Comparison of ENCODE assay signal across 1 cellular context in genomic region chr3:49673715-49674490, GRCh38.
A peak's percentile ranks its signal among the peaks of the same experiment; 100 is the strongest.
TF ChIP-seq lines count a peak whose summit lies in the region.

Gene APEH (plus strand): TSS chr3:49674351. CDS start chr3:49674402, 51 bp downstream.

TF ChIP-seq in K562, 482 proteins besides CTCF, POLR2A, EP300 and RAD21 (continued from another document and continues in another):
- TF ChIP-seq PKNOX1 (IDR thresholded peaks at IDR 0.05) (peak; percentile 89), TCF7L2 (IDR thresholded peaks at IDR 0.05; ENCODE audit: low read depth, low read length) (no peak), GABPA (tag; conservative IDR thresholded peaks at IDR 0.05; ENCODE audit: low read depth) (peak; percentile 92), EHMT2 (IDR thresholded peaks at IDR 0.05) (no peak), NCOA2 (IDR thresholded peaks at IDR 0.05; ENCODE audit: partially characterized antibody in 2 of 2) (no peak), DDX20 (tag; IDR thresholded peaks at IDR 0.05; ENCODE audit: low read depth) (no peak), NONO (IDR thresholded peaks at IDR 0.05; ENCODE audit: low read depth in 2 of 2, low read length in 1 of 2) (0 out of 4 replicates have a peak, but pooled peaks of 1 of the 2 experiments have one; percentile 23), SMARCA5 (IDR thresholded peaks at IDR 0.05) (no peak), HMGN3 (IDR thresholded peaks at IDR 0.05; ENCODE audit: borderline replicate concordance, extremely low read depth, insufficient read length, low read depth, low read length) (peak; percentile 25), TRIM24 (IDR thresholded peaks at IDR 0.05) (peak in 1 of 2 experiments; percentile 85; a peak in 2 of 4 replicates), ZNF551 (CRISPR knock-in tag; IDR thresholded peaks at IDR 0.05) (no peak), ZNF23 (CRISPR knock-in tag; IDR thresholded peaks at IDR 0.05) (no peak), STAT5A (IDR thresholded peaks at IDR 0.05; ENCODE audit: borderline replicate concordance, low read length) (no peak), MCM5 (IDR thresholded peaks at IDR 0.05; ENCODE audit: low read depth) (no peak), PHF8 (IDR thresholded peaks at IDR 0.05; ENCODE audit: borderline replicate concordance, low read length) (peak; percentile 78; the same call in 1 of the 2 replicates), ZNF740 (CRISPR knock-in tag; IDR thresholded peaks at IDR 0.05) (peak; percentile 93), ZNF740 (tag; IDR thresholded peaks at IDR 0.05) (peak in 1 of 2 experiments; percentile 79; a peak in 2 of 4 replicates), SPI1 (IDR thresholded peaks at IDR 0.05; ENCODE audit: borderline replicate concordance, low read depth, low read length) (0 out of 2 replicates have a peak, but pooled peaks have one; percentile 0), RCOR1 (IDR thresholded peaks at IDR 0.05; ENCODE audit: borderline replicate concordance in 1 of 2, low read depth in 2 of 2, low read length in 2 of 2) (0 out of 4 replicates have a peak, but pooled peaks of 1 of the 2 experiments have one; percentile 6), ZNF584 (CRISPR knock-in tag; IDR thresholded peaks at IDR 0.05; ENCODE audit: low read depth) (no peak), LEF1 (IDR thresholded peaks at IDR 0.05) (no peak), ERF (CRISPR knock-in tag; IDR thresholded peaks at IDR 0.05) (no peak), SP2 (IDR thresholded peaks at IDR 0.05; ENCODE audit: extremely low read depth, low read depth, low read length, poor library complexity, severe bottlenecking) (peak; percentile 12), ZNF282 (CRISPR knock-in tag; IDR thresholded peaks at IDR 0.05) (no peak), CCNT2 (IDR thresholded peaks at IDR 0.05; ENCODE audit: borderline replicate concordance, extremely low read depth, insufficient read length, low read depth, low read length) (peak; percentile 41), RHOXF2B (CRISPR knock-in tag; conservative IDR thresholded peaks at IDR 0.05) (no peak), HDAC3 (IDR thresholded peaks at IDR 0.05; ENCODE audit: borderline replicate concordance, partially characterized antibody) (no peak), GABPB1 (CRISPR knock-in tag; IDR thresholded peaks at IDR 0.05) (peak; percentile 96), RBM22 (IDR thresholded peaks at IDR 0.05; ENCODE audit: low read depth, low read length, poor library complexity, severe bottlenecking) (no peak), ETV1 (tag; conservative IDR thresholded peaks at IDR 0.05; ENCODE audit: low read depth) (peak; percentile 75), MAZ (CRISPR knock-in tag; conservative IDR thresholded peaks at IDR 0.05 in 1 of 2, IDR thresholded peaks at IDR 0.05 in 1 of 2) (peak in 1 of 2 experiments; percentile 81), SIN3A (IDR thresholded peaks at IDR 0.05; ENCODE audit: borderline replicate concordance in 2 of 2, control insufficient read depth in 1 of 2, low read depth in 2 of 2, low read length in 2 of 2) (peak in 1 of 2 experiments; percentile 46; a peak in 1 of 4 replicates), ZNF79 (CRISPR knock-in tag; IDR thresholded peaks at IDR 0.05; ENCODE audit: low read depth) (no peak), TEAD1 (CRISPR knock-in tag; IDR thresholded peaks at IDR 0.05) (peak in 1 of 2 experiments; percentile 36; a peak in 1 of 4 replicates), SMAD2 (IDR thresholded peaks at IDR 0.05; ENCODE audit: low read depth, low read length) (no peak), HNRNPL (IDR thresholded peaks at IDR 0.05; ENCODE audit: low read depth, low read length) (0 out of 2 replicates have a peak, but pooled peaks have one; percentile 48), CREB1 (IDR thresholded peaks at IDR 0.05) (no peak; the same call in 1 of the 2 replicates), CREB1 (CRISPR knock-in tag; IDR thresholded peaks at IDR 0.05) (peak; percentile 24), NFYB (IDR thresholded peaks at IDR 0.05; ENCODE audit: extremely low read depth, insufficient read length) (no peak), IRF2 (CRISPR knock-in tag; IDR thresholded peaks at IDR 0.05) (no peak), POLR2AphosphoS5 (IDR thresholded peaks at IDR 0.05; ENCODE audit: control insufficient read depth, insufficient read depth, low read depth, low read length) (0 out of 2 replicates have a peak, but pooled peaks have one; percentile 35), ZBED1 (IDR thresholded peaks at IDR 0.05) (no peak), ZNF41 (CRISPR knock-in tag; conservative IDR thresholded peaks at IDR 0.05) (no peak), SMARCA4 (IDR thresholded peaks at IDR 0.05) (no peak)
- TF ChIP-seq, protein P1, sequence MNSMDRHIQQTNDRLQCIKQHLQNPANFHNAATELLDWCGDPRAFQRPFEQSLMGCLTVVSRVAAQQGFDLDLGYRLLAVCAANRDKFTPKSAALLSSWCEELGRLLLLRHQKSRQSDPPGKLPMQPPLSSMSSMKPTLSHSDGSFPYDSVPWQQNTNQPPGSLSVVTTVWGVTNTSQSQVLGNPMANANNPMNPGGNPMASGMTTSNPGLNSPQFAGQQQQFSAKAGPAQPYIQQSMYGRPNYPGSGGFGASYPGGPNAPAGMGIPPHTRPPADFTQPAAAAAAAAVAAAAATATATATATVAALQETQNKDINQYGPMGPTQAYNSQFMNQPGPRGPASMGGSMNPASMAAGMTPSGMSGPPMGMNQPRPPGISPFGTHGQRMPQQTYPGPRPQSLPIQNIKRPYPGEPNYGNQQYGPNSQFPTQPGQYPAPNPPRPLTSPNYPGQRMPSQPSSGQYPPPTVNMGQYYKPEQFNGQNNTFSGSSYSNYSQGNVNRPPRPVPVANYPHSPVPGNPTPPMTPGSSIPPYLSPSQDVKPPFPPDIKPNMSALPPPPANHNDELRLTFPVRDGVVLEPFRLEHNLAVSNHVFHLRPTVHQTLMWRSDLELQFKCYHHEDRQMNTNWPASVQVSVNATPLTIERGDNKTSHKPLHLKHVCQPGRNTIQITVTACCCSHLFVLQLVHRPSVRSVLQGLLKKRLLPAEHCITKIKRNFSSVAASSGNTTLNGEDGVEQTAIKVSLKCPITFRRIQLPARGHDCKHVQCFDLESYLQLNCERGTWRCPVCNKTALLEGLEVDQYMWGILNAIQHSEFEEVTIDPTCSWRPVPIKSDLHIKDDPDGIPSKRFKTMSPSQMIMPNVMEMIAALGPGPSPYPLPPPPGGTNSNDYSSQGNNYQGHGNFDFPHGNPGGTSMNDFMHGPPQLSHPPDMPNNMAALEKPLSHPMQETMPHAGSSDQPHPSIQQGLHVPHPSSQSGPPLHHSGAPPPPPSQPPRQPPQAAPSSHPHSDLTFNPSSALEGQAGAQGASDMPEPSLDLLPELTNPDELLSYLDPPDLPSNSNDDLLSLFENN (IDR thresholded peaks at IDR 0.05; ENCODE audit: low read depth in 2 of 2, low read length in 2 of 2) = no peak
- TF ChIP-seq, protein P2, sequence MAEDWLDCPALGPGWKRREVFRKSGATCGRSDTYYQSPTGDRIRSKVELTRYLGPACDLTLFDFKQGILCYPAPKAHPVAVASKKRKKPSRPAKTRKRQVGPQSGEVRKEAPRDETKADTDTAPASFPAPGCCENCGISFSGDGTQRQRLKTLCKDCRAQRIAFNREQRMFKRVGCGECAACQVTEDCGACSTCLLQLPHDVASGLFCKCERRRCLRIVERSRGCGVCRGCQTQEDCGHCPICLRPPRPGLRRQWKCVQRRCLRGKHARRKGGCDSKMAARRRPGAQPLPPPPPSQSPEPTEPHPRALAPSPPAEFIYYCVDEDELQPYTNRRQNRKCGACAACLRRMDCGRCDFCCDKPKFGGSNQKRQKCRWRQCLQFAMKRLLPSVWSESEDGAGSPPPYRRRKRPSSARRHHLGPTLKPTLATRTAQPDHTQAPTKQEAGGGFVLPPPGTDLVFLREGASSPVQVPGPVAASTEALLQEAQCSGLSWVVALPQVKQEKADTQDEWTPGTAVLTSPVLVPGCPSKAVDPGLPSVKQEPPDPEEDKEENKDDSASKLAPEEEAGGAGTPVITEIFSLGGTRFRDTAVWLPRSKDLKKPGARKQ (CRISPR knock-in tag; IDR thresholded peaks at IDR 0.05) = no peak
- TF ChIP-seq, protein P3, sequence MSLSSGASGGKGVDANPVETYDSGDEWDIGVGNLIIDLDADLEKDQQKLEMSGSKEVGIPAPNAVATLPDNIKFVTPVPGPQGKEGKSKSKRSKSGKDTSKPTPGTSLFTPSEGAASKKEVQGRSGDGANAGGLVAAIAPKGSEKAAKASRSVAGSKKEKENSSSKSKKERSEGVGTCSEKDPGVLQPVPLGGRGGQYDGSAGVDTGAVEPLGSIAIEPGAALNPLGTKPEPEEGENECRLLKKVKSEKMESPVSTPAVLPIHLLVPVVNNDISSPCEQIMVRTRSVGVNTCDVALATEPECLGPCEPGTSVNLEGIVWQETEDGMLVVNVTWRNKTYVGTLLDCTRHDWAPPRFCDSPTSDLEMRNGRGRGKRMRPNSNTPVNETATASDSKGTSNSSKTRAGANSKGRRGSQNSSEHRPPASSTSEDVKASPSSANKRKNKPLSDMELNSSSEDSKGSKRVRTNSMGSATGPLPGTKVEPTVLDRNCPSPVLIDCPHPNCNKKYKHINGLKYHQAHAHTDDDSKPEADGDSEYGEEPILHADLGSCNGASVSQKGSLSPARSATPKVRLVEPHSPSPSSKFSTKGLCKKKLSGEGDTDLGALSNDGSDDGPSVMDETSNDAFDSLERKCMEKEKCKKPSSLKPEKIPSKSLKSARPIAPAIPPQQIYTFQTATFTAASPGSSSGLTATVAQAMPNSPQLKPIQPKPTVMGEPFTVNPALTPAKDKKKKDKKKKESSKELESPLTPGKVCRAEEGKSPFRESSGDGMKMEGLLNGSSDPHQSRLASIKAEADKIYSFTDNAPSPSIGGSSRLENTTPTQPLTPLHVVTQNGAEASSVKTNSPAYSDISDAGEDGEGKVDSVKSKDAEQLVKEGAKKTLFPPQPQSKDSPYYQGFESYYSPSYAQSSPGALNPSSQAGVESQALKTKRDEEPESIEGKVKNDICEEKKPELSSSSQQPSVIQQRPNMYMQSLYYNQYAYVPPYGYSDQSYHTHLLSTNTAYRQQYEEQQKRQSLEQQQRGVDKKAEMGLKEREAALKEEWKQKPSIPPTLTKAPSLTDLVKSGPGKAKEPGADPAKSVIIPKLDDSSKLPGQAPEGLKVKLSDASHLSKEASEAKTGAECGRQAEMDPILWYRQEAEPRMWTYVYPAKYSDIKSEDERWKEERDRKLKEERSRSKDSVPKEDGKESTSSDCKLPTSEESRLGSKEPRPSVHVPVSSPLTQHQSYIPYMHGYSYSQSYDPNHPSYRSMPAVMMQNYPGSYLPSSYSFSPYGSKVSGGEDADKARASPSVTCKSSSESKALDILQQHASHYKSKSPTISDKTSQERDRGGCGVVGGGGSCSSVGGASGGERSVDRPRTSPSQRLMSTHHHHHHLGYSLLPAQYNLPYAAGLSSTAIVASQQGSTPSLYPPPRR (CRISPR knock-in tag; IDR thresholded peaks at IDR 0.05; ENCODE audit: borderline replicate concordance) = no peak
- TF ChIP-seq, protein P4, sequence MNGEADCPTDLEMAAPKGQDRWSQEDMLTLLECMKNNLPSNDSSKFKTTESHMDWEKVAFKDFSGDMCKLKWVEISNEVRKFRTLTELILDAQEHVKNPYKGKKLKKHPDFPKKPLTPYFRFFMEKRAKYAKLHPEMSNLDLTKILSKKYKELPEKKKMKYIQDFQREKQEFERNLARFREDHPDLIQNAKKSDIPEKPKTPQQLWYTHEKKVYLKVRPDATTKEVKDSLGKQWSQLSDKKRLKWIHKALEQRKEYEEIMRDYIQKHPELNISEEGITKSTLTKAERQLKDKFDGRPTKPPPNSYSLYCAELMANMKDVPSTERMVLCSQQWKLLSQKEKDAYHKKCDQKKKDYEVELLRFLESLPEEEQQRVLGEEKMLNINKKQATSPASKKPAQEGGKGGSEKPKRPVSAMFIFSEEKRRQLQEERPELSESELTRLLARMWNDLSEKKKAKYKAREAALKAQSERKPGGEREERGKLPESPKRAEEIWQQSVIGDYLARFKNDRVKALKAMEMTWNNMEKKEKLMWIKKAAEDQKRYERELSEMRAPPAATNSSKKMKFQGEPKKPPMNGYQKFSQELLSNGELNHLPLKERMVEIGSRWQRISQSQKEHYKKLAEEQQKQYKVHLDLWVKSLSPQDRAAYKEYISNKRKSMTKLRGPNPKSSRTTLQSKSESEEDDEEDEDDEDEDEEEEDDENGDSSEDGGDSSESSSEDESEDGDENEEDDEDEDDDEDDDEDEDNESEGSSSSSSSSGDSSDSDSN (IDR thresholded peaks at IDR 0.05; ENCODE audit: borderline replicate concordance in 1 of 2, low read depth in 2 of 2, low read length in 2 of 2) = 0 out of 4 replicates have a peak, but pooled peaks of 1 of the 2 experiments have one; percentile 9
- TF ChIP-seq, protein P5, sequence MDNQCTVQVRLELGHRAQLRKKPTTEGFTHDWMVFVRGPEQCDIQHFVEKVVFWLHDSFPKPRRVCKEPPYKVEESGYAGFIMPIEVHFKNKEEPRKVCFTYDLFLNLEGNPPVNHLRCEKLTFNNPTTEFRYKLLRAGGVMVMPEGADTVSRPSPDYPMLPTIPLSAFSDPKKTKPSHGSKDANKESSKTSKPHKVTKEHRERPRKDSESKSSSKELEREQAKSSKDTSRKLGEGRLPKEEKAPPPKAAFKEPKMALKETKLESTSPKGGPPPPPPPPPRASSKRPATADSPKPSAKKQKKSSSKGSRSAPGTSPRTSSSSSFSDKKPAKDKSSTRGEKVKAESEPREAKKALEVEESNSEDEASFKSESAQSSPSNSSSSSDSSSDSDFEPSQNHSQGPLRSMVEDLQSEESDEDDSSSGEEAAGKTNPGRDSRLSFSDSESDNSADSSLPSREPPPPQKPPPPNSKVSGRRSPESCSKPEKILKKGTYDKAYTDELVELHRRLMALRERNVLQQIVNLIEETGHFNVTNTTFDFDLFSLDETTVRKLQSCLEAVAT (IDR thresholded peaks at IDR 0.05) = no peak
